18 cellular contexts compared by ENCODE assay signal in genomic region chr1:36455386-36455785, GRCh38. TPM values are rescaled to one million over a fixed set of nuclear protein-coding genes. Genes with fewer than 3 reads are reported as not detected.
DNase-seq lines count a peak whose midpoint lies in the region; ATAC-seq and TF ChIP-seq lines count a peak whose summit lies in the region.
"Had no signal": no experiment of that assay in that cellular context is flagged by ENCODE, and none has a peak within 500 bp of the region (broad histone marks: within the 10 kb centered on the region; RNA-seq: fewer than 3 reads in every experiment).

No MANE protein-coding gene starts in this region.

- POLR2A ChIA-PET in activated CD4-positive, alpha-beta memory T cell treated with anti-CD3 and anti-CD28 coated beads, Interleukin-2, amount 10 ng/mL, durations not matched to agents 7 days and 5 days (lab: Charles Lee): interaction anchor here (3.3 kb wide), 1 partner anchor 9 kb away, joined by 21 read pairs; the partner anchor contains the start of gene MRPS15
- POLR2A ChIA-PET in activated CD4-positive, alpha-beta memory T cell treated with anti-CD3 and anti-CD28 coated beads for 36 hours (lab: Charles Lee): interaction anchor here (1.0 kb wide), 1 partner anchor 9 kb away, joined by 6 read pairs; the partner anchor contains the start of gene MRPS15
- POLR2A ChIA-PET in naive thymus-derived CD4-positive, alpha-beta T cell (lab: Charles Lee): interaction anchor here (3.1 kb wide), 1 partner anchor 8 kb away, joined by 14 read pairs; the partner anchor contains the start of gene MRPS15

- CTCF ChIA-PET in activated CD4-positive, alpha-beta memory T cell treated with anti-CD3 and anti-CD28 coated beads, Interleukin-2, amount 10 ng/mL, durations not matched to agents 7 days and 5 days (lab: Charles Lee): interaction anchor here (1.0 to 1.5 kb wide), 2 partner anchors 9 kb away, joined by 3 to 4 read pairs; partner anchors contain the start of gene MRPS15
- CTCF ChIA-PET in activated CD4-positive, alpha-beta memory T cell treated with anti-CD3 and anti-CD28 coated beads for 36 hours (lab: Charles Lee): no interaction called here
- CTCF ChIA-PET in naive thymus-derived CD4-positive, alpha-beta T cell (lab: Charles Lee): no interaction called here

- no peaks in the 10 kb centered on the region for H3K9me3 ChIP-seq in naive thymus-derived CD4-positive, alpha-beta T cell (ENCODE audit: control insufficient read depth in 2 of 3, low read length in 3 of 3)
- H3K9me3 ChIP-seq in smooth muscle cell (replicated peaks; ENCODE audit: low read depth): no peaks in the 10 kb centered on the region
- H3K9me3 ChIP-seq: HAP-1 had no signal

- H4K20me1 ChIP-seq in smooth muscle cell (ENCODE audit: low read depth): no peaks in the 10 kb centered on the region

- peaks cover 57% of the 10 kb centered on the region for H3K4me1 Mint-ChIP-seq in activated CD4-positive, alpha-beta memory T cell treated with anti-CD3 and anti-CD28 coated beads, Interleukin-2, amount 10 ng/mL, durations not matched to agents 7 days and 5 days
- peaks cover 36% of the 10 kb centered on the region for H3K4me1 Mint-ChIP-seq in activated CD4-positive, alpha-beta memory T cell treated with anti-CD3 and anti-CD28 coated beads for 36 hours (ENCODE audit: low read depth)
- peaks cover 37% of the 10 kb centered on the region for H3K4me1 Mint-ChIP-seq in stimulated activated naive CD8-positive, alpha-beta T cell treated with anti-CD3 and anti-CD28 coated beads, Interleukin-15, Interleukin-2, amounts not matched to agents 100 ng/mL and 50 ng/mL, for 24 hours (ENCODE audit: low read depth)
- peaks cover 41% of the 10 kb centered on the region for H3K4me1 Mint-ChIP-seq in stimulated activated naive CD8-positive, alpha-beta T cell treated with anti-CD3 and anti-CD28 coated beads, Interleukin-15, amount 100 ng/mL, for 72 hours
- H3K4me1 Mint-ChIP-seq in naive thymus-derived CD4-positive, alpha-beta T cell: peaks cover 22 to 60% (median 47%) of the 10 kb centered on the region in 7 donors

- H3K36me3 ChIP-seq in naive thymus-derived CD4-positive, alpha-beta T cell (ENCODE audit: control insufficient read depth in 2 of 3, insufficient read depth in 3 of 3, low read length in 3 of 3): peaks cover 0 to 47% (median 6%) of the 10 kb centered on the region in 3 experiments
- H3K36me3 ChIP-seq in smooth muscle cell (ENCODE audit: low read depth): peaks cover 4% of the 10 kb centered on the region

- H3K4me2 ChIP-seq in smooth muscle cell: no peak overlapping the region

- H3K9me3 Mint-ChIP-seq in activated CD4-positive, alpha-beta memory T cell treated with anti-CD3 and anti-CD28 coated beads, Interleukin-2, amount 10 ng/mL, durations not matched to agents 7 days and 5 days: no peaks in the 10 kb centered on the region
- no peaks in the 10 kb centered on the region for H3K9me3 Mint-ChIP-seq in activated CD4-positive, alpha-beta memory T cell treated with anti-CD3 and anti-CD28 coated beads for 36 hours
- no peaks in the 10 kb centered on the region for H3K9me3 Mint-ChIP-seq in stimulated activated naive CD8-positive, alpha-beta T cell treated with anti-CD3 and anti-CD28 coated beads, Interleukin-15, Interleukin-2, amounts not matched to agents 100 ng/mL and 50 ng/mL, for 24 hours
- no peaks in the 10 kb centered on the region for H3K9me3 Mint-ChIP-seq in stimulated activated naive CD8-positive, alpha-beta T cell treated with anti-CD3 and anti-CD28 coated beads, Interleukin-15, amount 100 ng/mL, for 72 hours
- peaks cover 0 to under 1% (median 0%) of the 10 kb centered on the region in 11 donors for H3K9me3 Mint-ChIP-seq in naive thymus-derived CD4-positive, alpha-beta T cell

- no peak for TF ChIP-seq CTCF in smooth muscle cell (IDR thresholded peaks at IDR 0.05; ENCODE audit: borderline replicate concordance, insufficient read depth, poor library complexity, severe bottlenecking)

- no peaks in the 10 kb centered on the region for H3K27me3 Mint-ChIP-seq in activated CD4-positive, alpha-beta memory T cell treated with anti-CD3 and anti-CD28 coated beads, Interleukin-2, amount 10 ng/mL, durations not matched to agents 7 days and 5 days
- no peaks in the 10 kb centered on the region for H3K27me3 Mint-ChIP-seq in activated CD4-positive, alpha-beta memory T cell treated with anti-CD3 and anti-CD28 coated beads for 36 hours
- no peaks in the 10 kb centered on the region for H3K27me3 Mint-ChIP-seq in stimulated activated naive CD8-positive, alpha-beta T cell treated with anti-CD3 and anti-CD28 coated beads, Interleukin-15, Interleukin-2, amounts not matched to agents 100 ng/mL and 50 ng/mL, for 24 hours
- no peaks in the 10 kb centered on the region for H3K27me3 Mint-ChIP-seq in stimulated activated naive CD8-positive, alpha-beta T cell treated with anti-CD3 and anti-CD28 coated beads, Interleukin-15, amount 100 ng/mL, for 72 hours
- H3K27me3 Mint-ChIP-seq in naive thymus-derived CD4-positive, alpha-beta T cell: no peaks in the 10 kb centered on the region

- 86% methylated on average over 1 of the region's 1 CpG for WGBS in smooth muscle cell (ENCODE audit: low lambda C conversion rate)

- no peak for ATAC-seq in stimulated activated naive CD8-positive, alpha-beta T cell treated with anti-CD3 and anti-CD28 coated beads, Interleukin-15, amount 100 ng/mL, for 72 hours
- ATAC-seq in naive thymus-derived CD4-positive, alpha-beta T cell: no peak
- no peak for ATAC-seq in HG03095 (IDR thresholded peaks at IDR 0.05; ENCODE audit: unreplicated experiment)
- ATAC-seq: Panc1 had no signal

- no peak overlapping the region for H3K27ac ChIP-seq in naive thymus-derived CD4-positive, alpha-beta T cell (ENCODE audit: low read depth, low read length)
- no peak overlapping the region for H3K27ac ChIP-seq in smooth muscle cell (ENCODE audit: low read depth)

- no peak overlapping the region for H3K9ac ChIP-seq in smooth muscle cell (ENCODE audit: low read depth)

- H3K36me3 Mint-ChIP-seq in activated CD4-positive, alpha-beta memory T cell treated with anti-CD3 and anti-CD28 coated beads, Interleukin-2, amount 10 ng/mL, durations not matched to agents 7 days and 5 days (ENCODE audit: low read depth): peaks cover 48% of the 10 kb centered on the region
- peaks cover 29% of the 10 kb centered on the region for H3K36me3 Mint-ChIP-seq in activated CD4-positive, alpha-beta memory T cell treated with anti-CD3 and anti-CD28 coated beads for 36 hours
- H3K36me3 Mint-ChIP-seq in stimulated activated naive CD8-positive, alpha-beta T cell treated with anti-CD3 and anti-CD28 coated beads, Interleukin-15, Interleukin-2, amounts not matched to agents 100 ng/mL and 50 ng/mL, for 24 hours (ENCODE audit: low read depth): peaks cover 52% of the 10 kb centered on the region
- peaks cover 5 to 33% (median 23%) of the 10 kb centered on the region in 5 donors for H3K36me3 Mint-ChIP-seq in naive thymus-derived CD4-positive, alpha-beta T cell

- H3K4me3 ChIP-seq in naive thymus-derived CD4-positive, alpha-beta T cell (ENCODE audit: low read length): no peak overlapping the region
- H3K4me3 ChIP-seq in smooth muscle cell: no peak overlapping the region
- H3K4me3 ChIP-seq: HAP-1 had no signal

- peaks cover 5 to 23% of the 10 kb centered on the region in 2 donors for H3K4me1 ChIP-seq in naive thymus-derived CD4-positive, alpha-beta T cell (ENCODE audit: control insufficient read depth in 2 of 2, insufficient read depth in 2 of 2, low read length in 2 of 2)
- no peaks in the 10 kb centered on the region for H3K4me1 ChIP-seq in smooth muscle cell (ENCODE audit: low read depth)
- H3K4me1 ChIP-seq: HAP-1 had no signal

- no peak overlapping the region for H3K4me3 Mint-ChIP-seq in activated CD4-positive, alpha-beta memory T cell treated with anti-CD3 and anti-CD28 coated beads, Interleukin-2, amount 10 ng/mL, durations not matched to agents 7 days and 5 days
- no peak overlapping the region for H3K4me3 Mint-ChIP-seq in activated CD4-positive, alpha-beta memory T cell treated with anti-CD3 and anti-CD28 coated beads for 36 hours
- no peak overlapping the region for H3K4me3 Mint-ChIP-seq in stimulated activated naive CD8-positive, alpha-beta T cell treated with anti-CD3 and anti-CD28 coated beads, Interleukin-15, Interleukin-2, amounts not matched to agents 100 ng/mL and 50 ng/mL, for 24 hours
- H3K4me3 Mint-ChIP-seq in stimulated activated naive CD8-positive, alpha-beta T cell treated with anti-CD3 and anti-CD28 coated beads, Interleukin-15, amount 100 ng/mL, for 72 hours: no peak overlapping the region
- no peak overlapping the region for H3K4me3 Mint-ChIP-seq in naive thymus-derived CD4-positive, alpha-beta T cell

- DNase-seq in activated CD4-positive, alpha-beta memory T cell treated with anti-CD3 and anti-CD28 coated beads, Interleukin-2, amount 10 ng/mL, durations not matched to agents 7 days and 5 days: no peak
- DNase-seq in activated CD4-positive, alpha-beta memory T cell treated with anti-CD3 and anti-CD28 coated beads for 36 hours: no peak
- no peak for DNase-seq in stimulated activated naive CD8-positive, alpha-beta T cell treated with anti-CD3 and anti-CD28 coated beads, Interleukin-15, amount 100 ng/mL, for 72 hours
- DNase-seq in naive thymus-derived CD4-positive, alpha-beta T cell: no peak
- DNase-seq in smooth muscle cell (lab: John Stamatoyannopoulos, UW; ENCODE audit: unreplicated experiment) (no peak), NCI-H510A (lab: John Stamatoyannopoulos, UW) (no peak)
- DNase-seq: DMS79 treated with DMSO at 0.1 percent for 48 hours, NCI-H1048, NCI-H1436 treated with DMSO at 0.1 percent for 48 hours, NCI-H2029 treated with DMSO at 0.1 percent for 48 hours had no signal

- H3K27me3 ChIP-seq in naive thymus-derived CD4-positive, alpha-beta T cell (ENCODE audit: control insufficient read depth in 2 of 2, insufficient read depth in 2 of 2, low read length in 2 of 2): no peaks in the 10 kb centered on the region
- H3K27me3 ChIP-seq in smooth muscle cell (ENCODE audit: low read depth): no peaks in the 10 kb centered on the region

- no peak overlapping the region for H2AFZ ChIP-seq in smooth muscle cell (ENCODE audit: low read depth)

- H3K27ac Mint-ChIP-seq in activated CD4-positive, alpha-beta memory T cell treated with anti-CD3 and anti-CD28 coated beads, Interleukin-2, amount 10 ng/mL, durations not matched to agents 7 days and 5 days: peak overlapping the region; percentile 33
- no peak overlapping the region for H3K27ac Mint-ChIP-seq in activated CD4-positive, alpha-beta memory T cell treated with anti-CD3 and anti-CD28 coated beads for 36 hours
- peak overlapping the region; percentile 57 for H3K27ac Mint-ChIP-seq in stimulated activated naive CD8-positive, alpha-beta T cell treated with anti-CD3 and anti-CD28 coated beads, Interleukin-15, Interleukin-2, amounts not matched to agents 100 ng/mL and 50 ng/mL, for 24 hours
- H3K27ac Mint-ChIP-seq in stimulated activated naive CD8-positive, alpha-beta T cell treated with anti-CD3 and anti-CD28 coated beads, Interleukin-15, amount 100 ng/mL, for 72 hours: no peak overlapping the region
- peak overlapping the region in 5 of 9 donors; percentile 5 to 71 (median 29) for H3K27ac Mint-ChIP-seq in naive thymus-derived CD4-positive, alpha-beta T cell

- intact Hi-C loops in activated CD4-positive, alpha-beta memory T cell treated with anti-CD3 and anti-CD28 coated beads for 36 hours (cut with micrococcal nuclease): loop anchor here (5.0 kb wide), 1 partner anchor 298 kb away; the partner anchor contains the start of gene MAP7D1
- intact Hi-C loops in naive thymus-derived CD4-positive, alpha-beta T cell (cut with micrococcal nuclease): no loop called here

- H3F3A ChIP-seq in smooth muscle cell (ENCODE audit: low read depth): no peaks in the 10 kb centered on the region

- H3K79me2 ChIP-seq in smooth muscle cell (ENCODE audit: low read depth): no peaks in the 10 kb centered on the region

RNA-seq across cellular contexts. Expression of gene OSCP1, which starts 5.1 kb away (rescaled TPM):
- total RNA-seq in activated CD4-positive, alpha-beta memory T cell treated with anti-CD3 and anti-CD28 coated beads, Interleukin-2, amount 10 ng/mL, durations not matched to agents 7 days and 5 days: 1 to 10 TPM; 1.3 to 1.7 TPM
- 1 to 10 TPM; 1.8 to 2.7 TPM for total RNA-seq in activated CD4-positive, alpha-beta memory T cell treated with anti-CD3 and anti-CD28 coated beads for 36 hours
- total RNA-seq in naive thymus-derived CD4-positive, alpha-beta T cell: 1 to 10 TPM in 2 of 5 experiments, under 1 TPM in 3; 0.65 to 2.0 (median 0.93) TPM
- 1 to 10 TPM; 1.3 to 1.4 TPM for polyA plus RNA-seq in naive thymus-derived CD4-positive, alpha-beta T cell
- 6.0 and 13.5 TPM in 2 replicates for total RNA-seq in smooth muscle cell
- polyA plus RNA-seq in smooth muscle cell: 10.7 and 11.2 TPM in 2 replicates

RNA-seq across cellular contexts. Expression of gene MRPS15, which starts 8.8 kb away (rescaled TPM):
- 10 to 100 TPM; 92.3 to 99.9 TPM for total RNA-seq in activated CD4-positive, alpha-beta memory T cell treated with anti-CD3 and anti-CD28 coated beads, Interleukin-2, amount 10 ng/mL, durations not matched to agents 7 days and 5 days
- 100 to 1,000 TPM; 113 to 115 TPM for total RNA-seq in activated CD4-positive, alpha-beta memory T cell treated with anti-CD3 and anti-CD28 coated beads for 36 hours
- total RNA-seq in naive thymus-derived CD4-positive, alpha-beta T cell: 10 to 100 TPM; 30.2 to 84.0 (median 36.3) TPM
- 10 to 100 TPM; 86.2 to 86.5 TPM for polyA plus RNA-seq in naive thymus-derived CD4-positive, alpha-beta T cell
- 71.3 and 78.3 TPM in 2 replicates for total RNA-seq in smooth muscle cell
- polyA plus RNA-seq in smooth muscle cell: 132 and 141 TPM in 2 replicates

RNA-seq across cellular contexts. Expression of gene CSF3R, which starts 27.3 kb away (rescaled TPM):
- total RNA-seq in activated CD4-positive, alpha-beta memory T cell treated with anti-CD3 and anti-CD28 coated beads, Interleukin-2, amount 10 ng/mL, durations not matched to agents 7 days and 5 days: under 1 TPM; 0.43 TPM
- not detected for total RNA-seq in activated CD4-positive, alpha-beta memory T cell treated with anti-CD3 and anti-CD28 coated beads for 36 hours
- 100 to 1,000 TPM in 1 of 5 experiments, 10 to 100 TPM in 1, 1 to 10 TPM in 2, under 1 TPM in 1; 0.80 to 182 (median 1.3) TPM for total RNA-seq in naive thymus-derived CD4-positive, alpha-beta T cell
- under 1 TPM; 0.14 to 0.21 TPM for polyA plus RNA-seq in naive thymus-derived CD4-positive, alpha-beta T cell
- total RNA-seq in smooth muscle cell: 0.31 and 6.7 TPM in 2 replicates
- polyA plus RNA-seq in smooth muscle cell: 0.46 and 1.1 TPM in 2 replicates
- total RNA-seq: A172, G401, MCF 10A had no signal
- polyA plus RNA-seq: BJ had no signal

RNA-seq across cellular contexts. Expression of gene LSM10, which starts 57.7 kb away (rescaled TPM):
- total RNA-seq in activated CD4-positive, alpha-beta memory T cell treated with anti-CD3 and anti-CD28 coated beads, Interleukin-2, amount 10 ng/mL, durations not matched to agents 7 days and 5 days: 10 to 100 TPM; 41.4 TPM
- total RNA-seq in activated CD4-positive, alpha-beta memory T cell treated with anti-CD3 and anti-CD28 coated beads for 36 hours: 10 to 100 TPM; 46.0 to 47.0 TPM
- 10 to 100 TPM; 21.9 to 49.7 (median 35.7) TPM for total RNA-seq in naive thymus-derived CD4-positive, alpha-beta T cell
- polyA plus RNA-seq in naive thymus-derived CD4-positive, alpha-beta T cell: 100 to 1,000 TPM; 106 to 144 TPM
- total RNA-seq in smooth muscle cell: 6.9 and 12.2 TPM in 2 replicates
- 59.4 and 72.9 TPM in 2 replicates for polyA plus RNA-seq in smooth muscle cell

Comparison
In these comparisons a context has a peak if more than half of its experiments do, and no peak if none do; other contexts are left out.
1. H3K27ac Mint-ChIP-seq: peak in activated CD4-positive, alpha-beta memory T cell treated with anti-CD3 and anti-CD28 coated beads, Interleukin-2, amount 10 ng/mL, durations not matched to agents 7 days and 5 days (single experiment), stimulated activated naive CD8-positive, alpha-beta T cell treated with anti-CD3 and anti-CD28 coated beads, Interleukin-15, Interleukin-2, amounts not matched to agents 100 ng/mL and 50 ng/mL, for 24 hours (single experiment) and naive thymus-derived CD4-positive, alpha-beta T cell (5 of 9); none in activated CD4-positive, alpha-beta memory T cell treated with anti-CD3 and anti-CD28 coated beads for 36 hours (single experiment) and stimulated activated naive CD8-positive, alpha-beta T cell treated with anti-CD3 and anti-CD28 coated beads, Interleukin-15, amount 100 ng/mL, for 72 hours (0 of 2).